In the genomic region with DNA sequence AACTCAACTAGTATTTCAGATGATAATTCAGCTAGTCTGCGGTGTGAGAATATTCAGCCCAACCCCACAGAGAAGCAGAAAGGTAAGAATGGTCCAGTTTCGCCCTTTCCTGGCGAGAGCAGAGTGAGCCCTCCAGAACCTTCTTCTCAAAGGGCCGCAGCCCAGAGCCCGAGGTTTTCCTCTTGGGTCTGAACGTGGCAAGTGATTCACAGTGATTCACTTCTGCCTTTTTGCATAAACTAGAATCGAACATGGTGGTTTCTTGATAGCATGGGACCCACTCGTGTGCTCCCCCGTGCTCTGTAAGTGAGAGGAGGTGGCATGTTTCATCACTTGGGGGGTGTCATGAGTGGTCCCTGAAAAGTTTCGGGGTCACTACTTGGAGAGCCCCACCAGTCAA, we compare ENCODE assay signal across 12 cellular contexts. TPM values are rescaled to one million over a fixed set of nuclear protein-coding genes. Genes with fewer than 3 reads are reported as not detected.
DNase-seq lines count a peak whose midpoint lies in the region; ATAC-seq and TF ChIP-seq lines count a peak whose summit lies in the region.
"Had no signal": no experiment of that assay in that cellular context is flagged by ENCODE, and none has a peak within 500 bp of the region (broad histone marks: within the 10 kb centered on the region; RNA-seq: fewer than 3 reads in every experiment).

No MANE protein-coding gene starts in this region.

- no peak overlapping the region for H3K4me2 ChIP-seq in GM23338
- H3K4me2 ChIP-seq: A549 had no signal

- POLR2A ChIA-PET in HEK293T (lab: Yijun Ruan, JAX): no interaction called here

- CTCF ChIA-PET in HEK293T (lab: Yijun Ruan, JAX): no interaction called here

- H3K79me2 ChIP-seq in GM23338 (replicated peaks; ENCODE audit: insufficient read depth): 0 out of 2 replicates have a peak, but pooled peaks cover 3% of the 10 kb centered on the region

- H3K4me1 ChIP-seq in GM23338 (ENCODE audit: insufficient read depth): no peaks in the 10 kb centered on the region

- no peaks in the 10 kb centered on the region for H3K36me3 ChIP-seq in GM23338 (ENCODE audit: insufficient read depth)

- no peaks in the 10 kb centered on the region for H3K27me3 ChIP-seq in GM23338 (ENCODE audit: insufficient read depth)

- no peak for DNase-seq in GM23338 (ENCODE audit: low spot score)
- DNase-seq in amniotic epithelial cell (ENCODE audit: low read depth): peak; percentile 38
- DNase-seq in fibroblast of mammary gland (ENCODE audit: low read depth): peak; percentile 18
- DNase-seq in NCI-H748 treated with DMSO at 0.1 percent for 48 hours (lab: John Stamatoyannopoulos, UW): no peak
- no peak for DNase-seq in HEK293T (ENCODE audit: extremely low spot score)
- DNase-seq: CD8-positive, alpha-beta T cell; DND-41 had no signal

- ATAC-seq in GM23338 (no peak), HG03159 (IDR thresholded peaks at IDR 0.05; ENCODE audit: unreplicated experiment) (no peak)
- ATAC-seq: A549; CD8-positive, alpha-beta T cell; HCT116 had no signal

- peaks cover 4% of the 10 kb centered on the region; the same call in 2 of the 3 replicates for H3K4me1 Mint-ChIP-seq in GM23338
- H3K4me1 Mint-ChIP-seq: CD14-positive monocyte had no signal

- no peak overlapping the region for H3K4me3 Mint-ChIP-seq in GM23338
- H3K4me3 Mint-ChIP-seq: CD14-positive monocyte; CD8-positive, alpha-beta T cell; IgD-negative memory B cell had no signal

- H3K9me3 Mint-ChIP-seq in GM23338: no peaks in the 10 kb centered on the region
- H3K9me3 Mint-ChIP-seq: CD8-positive, alpha-beta T cell; IgD-negative memory B cell had no signal

- peaks cover 8% of the 10 kb centered on the region for H3K36me3 Mint-ChIP-seq in GM23338 (ENCODE audit: low read depth)

- no peak overlapping the region for H2AFZ ChIP-seq in GM23338

- no peak overlapping the region for H3K4me3 ChIP-seq in GM23338
- no peak overlapping the region for H3K4me3 ChIP-seq in fibroblast of mammary gland (ENCODE audit: control insufficient read depth, low read depth, low read length)
- H3K4me3 ChIP-seq: A549 had no signal

- H3K27me3 Mint-ChIP-seq in GM23338 (ENCODE audit: insufficient read depth, low read depth, poor library complexity): peaks cover 2% of the 10 kb centered on the region
- H3K27me3 Mint-ChIP-seq: IgD-negative memory B cell had no signal

- no peaks in the 10 kb centered on the region for H4K20me1 ChIP-seq in GM23338 (replicated peaks; ENCODE audit: insufficient read depth)

- no peaks in the 10 kb centered on the region for H3F3A ChIP-seq in GM23338 (replicated peaks; ENCODE audit: low read depth)

- 0 out of 2 replicates have a peak overlapping the region, but pooled peaks have one; percentile 59 for H3K27ac ChIP-seq in GM23338 (ENCODE audit: low read depth)
- H3K27ac ChIP-seq: A549 had no signal

- no peaks in the 10 kb centered on the region for H3K9me2 ChIP-seq in GM23338 (ENCODE audit: insufficient read depth)

- TF ChIP-seq CTCF in GM23338 (conservative IDR thresholded peaks at IDR 0.05; ENCODE audit: low read depth in 2 of 2): no peak
- TF ChIP-seq CTCF in fibroblast of mammary gland (conservative IDR thresholded peaks at IDR 0.05; ENCODE audit: control insufficient read depth, insufficient read depth, low read depth, low read length): no peak

- H3K27ac Mint-ChIP-seq in GM23338: no peak overlapping the region
- H3K27ac Mint-ChIP-seq: CD8-positive, alpha-beta T cell had no signal

TF ChIP-seq in GM23338, 12 proteins besides CTCF, POLR2A, EP300 and RAD21 (continues in another document):
- no peak for TF ChIP-seq JUNB (IDR thresholded peaks at IDR 0.05; ENCODE audit: unreplicated experiment)
- no peak for TF ChIP-seq NANOG (IDR thresholded peaks at IDR 0.05; ENCODE audit: borderline replicate concordance)
- TF ChIP-seq EZH2phosphoT487 (IDR thresholded peaks at IDR 0.05; ENCODE audit: unreplicated experiment): no peak

TF ChIP-seq in HEK293T, 16 proteins besides CTCF, POLR2A, EP300 and RAD21:
- TF ChIP-seq ELF4 (IDR thresholded peaks at IDR 0.05) (no peak), CTBP1 (IDR thresholded peaks at IDR 0.05; ENCODE audit: borderline replicate concordance) (no peak), LEF1 (IDR thresholded peaks at IDR 0.05; ENCODE audit: borderline replicate concordance) (no peak), SP1 (IDR thresholded peaks at IDR 0.05) (no peak), NFRKB (IDR thresholded peaks at IDR 0.05) (no peak), FOXA1 (IDR thresholded peaks at IDR 0.05) (no peak), FOXM1 (IDR thresholded peaks at IDR 0.05; ENCODE audit: borderline replicate concordance) (no peak), BHLHE40 (IDR thresholded peaks at IDR 0.05; ENCODE audit: borderline replicate concordance) (no peak)
- TF ChIP-seq, protein P1, sequence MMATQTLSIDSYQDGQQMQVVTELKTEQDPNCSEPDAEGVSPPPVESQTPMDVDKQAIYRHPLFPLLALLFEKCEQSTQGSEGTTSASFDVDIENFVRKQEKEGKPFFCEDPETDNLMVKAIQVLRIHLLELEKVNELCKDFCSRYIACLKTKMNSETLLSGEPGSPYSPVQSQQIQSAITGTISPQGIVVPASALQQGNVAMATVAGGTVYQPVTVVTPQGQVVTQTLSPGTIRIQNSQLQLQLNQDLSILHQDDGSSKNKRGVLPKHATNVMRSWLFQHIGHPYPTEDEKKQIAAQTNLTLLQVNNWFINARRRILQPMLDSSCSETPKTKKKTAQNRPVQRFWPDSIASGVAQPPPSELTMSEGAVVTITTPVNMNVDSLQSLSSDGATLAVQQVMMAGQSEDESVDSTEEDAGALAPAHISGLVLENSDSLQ (IDR thresholded peaks at IDR 0.05): no peak

RNA-seq across cellular contexts. Expression of a gene that starts 24.2 kb away (rescaled TPM):
- total RNA-seq in GM23338 (2014; rRNA removed; shearing (Covaris generic)): 12.2 and 12.5 TPM in 2 replicates
- 20.0 and 20.7 TPM in 2 replicates for polyA plus RNA-seq in GM23338 (2016; fragmentation: Nextera tagmentation; extraction: Ambion mirVana)

RNA-seq across cellular contexts. Expression of a gene that starts 56.1 kb away (rescaled TPM):
- total RNA-seq in GM23338 (2014; rRNA removed; shearing (Covaris generic)): 4.6 TPM in 2 replicates
- polyA plus RNA-seq in GM23338 (2016; fragmentation: Nextera tagmentation; extraction: Ambion mirVana): 2.2 and 2.3 TPM in 2 replicates

Comparison
In these comparisons a context has a peak if more than half of its experiments do, and no peak if none do; other contexts are left out.
1. DNase-seq: peak in amniotic epithelial cell (single experiment) and fibroblast of mammary gland (single experiment); none in GM23338 (single experiment), NCI-H748 treated with DMSO at 0.1 percent for 48 hours (single experiment) and HEK293T (single experiment).